8 cellular contexts compared by ENCODE assay signal in the genomic region with DNA sequence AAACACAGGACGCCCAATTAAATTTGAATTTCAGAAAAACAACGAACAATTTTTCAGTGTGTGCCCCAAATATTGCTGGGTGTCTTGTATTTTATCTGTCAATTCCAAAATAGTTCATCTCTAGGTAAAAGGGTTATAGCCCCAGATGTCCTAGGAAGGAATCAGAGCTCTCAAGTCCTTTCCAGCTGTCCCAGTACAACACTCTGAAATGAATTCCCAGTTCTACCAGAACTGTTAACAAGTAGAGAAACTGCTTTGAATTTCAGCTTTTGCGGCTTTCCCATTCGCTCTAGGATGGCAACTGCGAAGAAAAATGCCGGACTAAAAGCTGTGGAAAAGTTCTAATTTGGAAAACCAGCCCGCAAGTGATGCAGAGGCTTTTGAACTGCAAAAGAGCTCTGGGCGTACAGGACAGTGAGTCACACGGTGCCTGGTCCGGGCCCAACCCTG. TPM values are rescaled to one million over a fixed set of nuclear protein-coding genes. Genes with fewer than 3 reads are reported as not detected.
DNase-seq lines count a peak whose midpoint lies in the region; ATAC-seq and TF ChIP-seq lines count a peak whose summit lies in the region.

No MANE protein-coding gene starts in this region.

- H3K79me2 ChIP-seq in Karpas-422 (ENCODE audit: low read length): peaks cover 43% of the 10 kb centered on the region

- H3K9me3 Mint-ChIP-seq in natural killer cell: no peaks in the 10 kb centered on the region

- CTCF ChIA-PET in AG04450 (lab: Charles Lee): interaction anchor here (0.7 kb wide), 1 partner anchor 85 kb away, joined by 3 read pairs; no protein-coding TSS in a partner anchor

- peaks cover 24% of the 10 kb centered on the region for H3K4me1 ChIP-seq in Karpas-422 (ENCODE audit: low read length)

- H3K4me3 ChIP-seq in AG04450 (ENCODE audit: low read depth, low read length) (peak overlapping the region; percentile 58), Karpas-422 (ENCODE audit: low read length) (peak overlapping the region; percentile 92), coronary artery (peak overlapping the region; percentile 97)

- DNase-seq in AG04450 (ENCODE audit: low read depth, low spot score) (no peak), Karpas-422 (no peak), coronary artery (ENCODE audit: low spot score) (no peak), natural killer cell (no peak), superior temporal gyrus (ENCODE audit: extremely low spot score) (no peak), GM20000 (ENCODE audit: low spot score) (no peak)
- no peak for DNase-seq in stimulated activated CD4-positive, alpha-beta T cell treated with anti-CD3 and anti-CD28 coated beads, Interleukin-12 subunit alpha, Interleukin-12 subunit beta, amount 100 ng/mL, for 4 hours

- POLR2A ChIA-PET in AG04450 (lab: Yijun Ruan, JAX): no interaction called here

- peak overlapping the region; percentile 91 for H2AFZ ChIP-seq in Karpas-422 (ENCODE audit: low read length)

- H3K27ac ChIP-seq in AG04450 (ENCODE audit: low read depth, low read length) (peak overlapping the region; percentile 33), Karpas-422 (ENCODE audit: low read length) (no peak overlapping the region), coronary artery (peak overlapping the region; percentile 97 to 98)

- H3K9me3 ChIP-seq in AG04450 (ENCODE audit: control insufficient read depth, insufficient read depth, low read length) (no peaks in the 10 kb centered on the region; the same call in 1 of the 2 replicates), Karpas-422 (ENCODE audit: low read length) (no peaks in the 10 kb centered on the region)

- peak overlapping the region; percentile 93 for H3K4me3 Mint-ChIP-seq in natural killer cell

- no peaks in the 10 kb centered on the region for H3K9me2 ChIP-seq in Karpas-422 (replicated peaks; ENCODE audit: insufficient read depth, low read length)

- peaks cover 29 to 39% of the 10 kb centered on the region in 2 donors for H3K4me1 Mint-ChIP-seq in natural killer cell

- intact Hi-C loops in natural killer cell (cut with micrococcal nuclease): no loop called here

- peaks cover 9% of the 10 kb centered on the region for H3K36me3 ChIP-seq in Karpas-422 (ENCODE audit: insufficient read depth, low read length)

- H3K27me3 Mint-ChIP-seq in natural killer cell (ENCODE audit: low read depth in 2 of 2): no peaks in the 10 kb centered on the region

- H3K27me3 ChIP-seq in AG04450 (ENCODE audit: control insufficient read depth, insufficient read depth, low read length) (peaks cover 3% of the 10 kb centered on the region), Karpas-422 (ENCODE audit: low read length) (no peaks in the 10 kb centered on the region; the same call in 1 of the 2 replicates)

- H3K9ac ChIP-seq in Karpas-422 (ENCODE audit: low read length): peak overlapping the region; percentile 61

- H4K20me1 ChIP-seq in Karpas-422 (ENCODE audit: insufficient read depth, low read depth, low read length): no peaks in the 10 kb centered on the region

- peak overlapping the region; percentile 73 for H3K4me2 ChIP-seq in Karpas-422 (ENCODE audit: low read depth, low read length, poor library complexity, severe bottlenecking)

- no peak for TF ChIP-seq CTCF in AG04450 (IDR thresholded peaks at IDR 0.05; ENCODE audit: low read depth, low read length)
- no peak for TF ChIP-seq CTCF in coronary artery (IDR thresholded peaks at IDR 0.05)
- no peak for TF ChIP-seq CTCF in natural killer cell (IDR thresholded peaks at IDR 0.05)
- TF ChIP-seq CTCF in GM20000 (IDR thresholded peaks at IDR 0.05; ENCODE audit: extremely low read depth, missing control alignments): no peak

- H3K36me3 Mint-ChIP-seq in natural killer cell: no peaks in the 10 kb centered on the region

- peak overlapping the region; percentile 85 to 86 for H3K27ac Mint-ChIP-seq in natural killer cell

- no peak for ATAC-seq in natural killer cell
- ATAC-seq in HG02938 (IDR thresholded peaks at IDR 0.05; ENCODE audit: unreplicated experiment): no peak

RNA-seq across cellular contexts. Expression of a gene that starts 0.5 kb away (rescaled TPM):
- polyA plus RNA-seq in AG04450 (2011; rRNA removed): 28.8 and 34.6 TPM in 2 replicates
- 77.2 and 83.6 TPM in 2 replicates for polyA minus RNA-seq in AG04450 (2011; rRNA and poly(A)+ RNA removed)
- 51.5 and 59.6 TPM in 2 replicates for total RNA-seq in Karpas-422 (2014; rRNA removed; shearing (Covaris generic); ENCODE audit: low replicate concordance)
- total RNA-seq in natural killer cell: 10 to 100 TPM; 73.6 to 85.3 (median 80.1) TPM
